Comparison of ENCODE assay signal across 1 cellular context in the genomic region with DNA sequence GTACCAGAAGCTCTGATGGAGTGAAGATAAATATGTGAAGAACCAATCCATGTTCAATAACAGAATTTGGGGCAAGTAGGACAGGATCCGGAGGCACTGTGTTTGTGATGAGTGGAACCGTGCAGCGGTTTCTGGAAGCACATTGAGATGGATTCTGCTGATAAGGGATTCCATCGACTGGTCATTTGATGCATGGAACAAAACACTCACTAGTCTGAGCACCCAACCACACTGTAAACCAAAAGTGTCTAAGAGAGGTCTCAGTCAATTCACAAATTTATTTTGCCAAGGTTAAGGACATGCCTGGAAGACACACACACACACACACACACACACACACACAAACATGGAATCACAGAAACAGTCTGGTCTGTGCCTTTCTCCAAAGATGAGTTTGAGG.
TF ChIP-seq lines count a peak whose summit lies in the region.

No MANE protein-coding gene starts in this region.

TF ChIP-seq in IMR-90, 13 proteins besides CTCF, POLR2A, EP300 and RAD21 (continued from another document):
- TF ChIP-seq, protein P1, sequence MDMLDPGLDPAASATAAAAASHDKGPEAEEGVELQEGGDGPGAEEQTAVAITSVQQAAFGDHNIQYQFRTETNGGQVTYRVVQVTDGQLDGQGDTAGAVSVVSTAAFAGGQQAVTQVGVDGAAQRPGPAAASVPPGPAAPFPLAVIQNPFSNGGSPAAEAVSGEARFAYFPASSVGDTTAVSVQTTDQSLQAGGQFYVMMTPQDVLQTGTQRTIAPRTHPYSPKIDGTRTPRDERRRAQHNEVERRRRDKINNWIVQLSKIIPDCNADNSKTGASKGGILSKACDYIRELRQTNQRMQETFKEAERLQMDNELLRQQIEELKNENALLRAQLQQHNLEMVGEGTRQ (IDR thresholded peaks at IDR 0.05; ENCODE audit: low read depth, low read length), result no peak
- no peak for TF ChIP-seq BHLHE40 (IDR thresholded peaks at IDR 0.05; ENCODE audit: low read depth, low read length)
- TF ChIP-seq MAFK (IDR thresholded peaks at IDR 0.05; ENCODE audit: low read depth, low read length), result no peak
- no peak for TF ChIP-seq FOS (IDR thresholded peaks at IDR 0.05; ENCODE audit: low read depth, low read length)
- no peak for TF ChIP-seq RCOR1 (IDR thresholded peaks at IDR 0.05; ENCODE audit: insufficient replicate concordance, low read length)
- TF ChIP-seq MXI1 (IDR thresholded peaks at IDR 0.05; ENCODE audit: borderline replicate concordance, low read depth, low read length), result no peak
- TF ChIP-seq SMC3 (IDR thresholded peaks at IDR 0.05; ENCODE audit: low read depth, low read length), result no peak
- no peak for TF ChIP-seq RFX5 (IDR thresholded peaks at IDR 0.05; ENCODE audit: low read depth, low read length)
- TF ChIP-seq, protein P2, sequence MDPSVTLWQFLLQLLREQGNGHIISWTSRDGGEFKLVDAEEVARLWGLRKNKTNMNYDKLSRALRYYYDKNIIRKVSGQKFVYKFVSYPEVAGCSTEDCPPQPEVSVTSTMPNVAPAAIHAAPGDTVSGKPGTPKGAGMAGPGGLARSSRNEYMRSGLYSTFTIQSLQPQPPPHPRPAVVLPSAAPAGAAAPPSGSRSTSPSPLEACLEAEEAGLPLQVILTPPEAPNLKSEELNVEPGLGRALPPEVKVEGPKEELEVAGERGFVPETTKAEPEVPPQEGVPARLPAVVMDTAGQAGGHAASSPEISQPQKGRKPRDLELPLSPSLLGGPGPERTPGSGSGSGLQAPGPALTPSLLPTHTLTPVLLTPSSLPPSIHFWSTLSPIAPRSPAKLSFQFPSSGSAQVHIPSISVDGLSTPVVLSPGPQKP (IDR thresholded peaks at IDR 0.05; ENCODE audit: borderline replicate concordance, low read depth, low read length), result no peak
- TF ChIP-seq CHD1 (IDR thresholded peaks at IDR 0.05; ENCODE audit: low read depth, low read length), result no peak
